In the genomic region with DNA sequence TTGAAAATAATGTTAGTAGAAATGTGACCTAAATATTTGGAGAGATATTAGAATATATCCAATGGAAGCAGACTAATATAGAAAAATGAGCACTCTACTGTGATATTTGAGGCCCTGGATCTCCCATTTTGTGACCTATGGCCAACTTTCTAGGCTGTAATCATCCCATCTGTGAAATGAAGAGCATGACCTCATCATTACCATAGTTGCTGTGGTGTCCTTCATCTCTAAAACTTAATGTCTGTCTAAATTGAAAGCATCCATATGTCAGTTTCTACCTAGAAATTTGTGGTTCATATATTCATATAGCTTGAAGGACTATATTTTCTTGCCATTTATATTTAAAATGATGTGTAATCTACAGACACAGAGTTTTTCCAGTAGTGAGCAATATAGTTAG, we compare ENCODE assay signal across 18 cellular contexts.
"Had no signal": no experiment of that assay in that cellular context is flagged by ENCODE, and none has a peak within 500 bp of the region (broad histone marks: within the 10 kb centered on the region; RNA-seq: fewer than 3 reads in every experiment).

No MANE protein-coding gene starts in this region.

- H3K27me3 ChIP-seq: body of pancreas, esophagus squamous epithelium, stomach, vagina had no signal

- H3K4me1 Mint-ChIP-seq: mesothelial cell of epicardium, nephron progenitor cell had no signal

- H3K27ac Mint-ChIP-seq: activated naive CD8-positive, alpha-beta T cell treated with anti-CD3 and anti-CD28 coated beads, Interleukin-2, amount 10 ng/mL, durations not matched to agents 7 days and 5 days; activated T-helper 1 cell treated with anti-CD3 and anti-CD28 coated beads, Interleukin-12 subunit alpha, Interleukin-12 subunit beta, Interleukin-2, Interleukin-4 antibody, amounts not matched to agents 30 ng/mL and 10 ng/mL and 1 ng/mL, durations not matched to agents 14 hours and 24 hours and 36 hours; mesothelial cell of epicardium; nephron progenitor cell had no signal

- ATAC-seq: body of pancreas, left lobe of liver had no signal

- H3K27ac ChIP-seq: body of pancreas, esophagus squamous epithelium, stomach, vagina had no signal

- H3K4me3 Mint-ChIP-seq: activated naive CD8-positive, alpha-beta T cell treated with anti-CD3 and anti-CD28 coated beads, Interleukin-2, amount 10 ng/mL, durations not matched to agents 7 days and 5 days; activated T-helper 1 cell treated with anti-CD3 and anti-CD28 coated beads, Interleukin-12 subunit alpha, Interleukin-12 subunit beta, Interleukin-2, Interleukin-4 antibody, amounts not matched to agents 30 ng/mL and 10 ng/mL and 1 ng/mL, durations not matched to agents 14 hours and 24 hours and 36 hours; mesothelial cell of epicardium; nephron progenitor cell had no signal

- H3K9me3 ChIP-seq: body of pancreas, esophagus squamous epithelium, stomach, vagina had no signal

- H3K4me3 ChIP-seq: body of pancreas, esophagus squamous epithelium, stomach, vagina had no signal

- DNase-seq: activated CD4-positive, alpha-beta T cell treated with anti-CD3 and anti-CD28 coated beads, Interleukin-2, amount 50 U/mL, for 4 hours; activated CD4-positive, CD25-positive, alpha-beta regulatory T cell treated with anti-CD3 and anti-CD28 coated beads, Interleukin-2, amount 50 U/mL, for 72 hours; activated naive CD8-positive, alpha-beta T cell treated with anti-CD3 and anti-CD28 coated beads, Interleukin-2, amount 10 ng/mL, durations not matched to agents 7 days and 5 days; activated T-cell treated with anti-CD3 and anti-CD28 coated beads for 4 hours; body of pancreas; dermis blood vessel endothelial cell; effector memory CD4-positive, alpha-beta T cell; esophagus squamous epithelium; foreskin melanocyte; nephron progenitor cell; nucleus accumbens; stimulated activated CD4-positive, alpha-beta T cell treated with anti-CD3 and anti-CD28 coated beads, Interleukin-12 subunit alpha, Interleukin-12 subunit beta, amount 100 ng/mL, for 4 hours; stimulated activated CD4-positive, alpha-beta T cell treated with anti-CD3 and anti-CD28 coated beads, Interleukin-1b, Interleukin-23, amount 100 ng/mL, for 48 hours; stomach had no signal

- H3K27me3 Mint-ChIP-seq: activated naive CD8-positive, alpha-beta T cell treated with anti-CD3 and anti-CD28 coated beads, Interleukin-2, amount 10 ng/mL, durations not matched to agents 7 days and 5 days had no signal

- H3K4me1 ChIP-seq: esophagus squamous epithelium, vagina had no signal

- H3K9me3 Mint-ChIP-seq: activated naive CD8-positive, alpha-beta T cell treated with anti-CD3 and anti-CD28 coated beads, Interleukin-2, amount 10 ng/mL, durations not matched to agents 7 days and 5 days; activated T-helper 1 cell treated with anti-CD3 and anti-CD28 coated beads, Interleukin-12 subunit alpha, Interleukin-12 subunit beta, Interleukin-2, Interleukin-4 antibody, amounts not matched to agents 30 ng/mL and 10 ng/mL and 1 ng/mL, durations not matched to agents 14 hours and 24 hours and 36 hours; mesothelial cell of epicardium; nephron progenitor cell had no signal
